In genomic region chr3:100075163-100075562, GRCh38 we compare ENCODE assay signal across 1 cellular context.
TF ChIP-seq lines count a peak whose summit lies in the region.

No MANE protein-coding gene starts in this region.

TF ChIP-seq in IMR-90, 13 proteins besides CTCF, POLR2A, EP300 and RAD21:
- no peak for TF ChIP-seq USF2 (IDR thresholded peaks at IDR 0.05; ENCODE audit: low read depth, low read length)
- no peak for TF ChIP-seq RCOR1 (IDR thresholded peaks at IDR 0.05; ENCODE audit: insufficient replicate concordance, low read length)
- no peak for TF ChIP-seq RFX5 (IDR thresholded peaks at IDR 0.05; ENCODE audit: low read depth, low read length)
- no peak for TF ChIP-seq SMC3 (IDR thresholded peaks at IDR 0.05; ENCODE audit: low read depth, low read length)
- no peak for TF ChIP-seq MAFK (IDR thresholded peaks at IDR 0.05; ENCODE audit: low read depth, low read length)
- TF ChIP-seq MXI1 (IDR thresholded peaks at IDR 0.05; ENCODE audit: borderline replicate concordance, low read depth, low read length), result no peak
- no peak for TF ChIP-seq BHLHE40 (IDR thresholded peaks at IDR 0.05; ENCODE audit: low read depth, low read length)
- no peak for TF ChIP-seq MAZ (IDR thresholded peaks at IDR 0.05; ENCODE audit: borderline replicate concordance, low read depth, low read length)
- TF ChIP-seq CHD1 (IDR thresholded peaks at IDR 0.05; ENCODE audit: low read depth, low read length), result no peak
- no peak for TF ChIP-seq FOS (IDR thresholded peaks at IDR 0.05; ENCODE audit: low read depth, low read length)
- TF ChIP-seq, protein P1, sequence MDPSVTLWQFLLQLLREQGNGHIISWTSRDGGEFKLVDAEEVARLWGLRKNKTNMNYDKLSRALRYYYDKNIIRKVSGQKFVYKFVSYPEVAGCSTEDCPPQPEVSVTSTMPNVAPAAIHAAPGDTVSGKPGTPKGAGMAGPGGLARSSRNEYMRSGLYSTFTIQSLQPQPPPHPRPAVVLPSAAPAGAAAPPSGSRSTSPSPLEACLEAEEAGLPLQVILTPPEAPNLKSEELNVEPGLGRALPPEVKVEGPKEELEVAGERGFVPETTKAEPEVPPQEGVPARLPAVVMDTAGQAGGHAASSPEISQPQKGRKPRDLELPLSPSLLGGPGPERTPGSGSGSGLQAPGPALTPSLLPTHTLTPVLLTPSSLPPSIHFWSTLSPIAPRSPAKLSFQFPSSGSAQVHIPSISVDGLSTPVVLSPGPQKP (IDR thresholded peaks at IDR 0.05; ENCODE audit: borderline replicate concordance, low read depth, low read length), result no peak
- TF ChIP-seq CEBPB (IDR thresholded peaks at IDR 0.05; ENCODE audit: low read depth, low read length), result no peak
- no peak for TF ChIP-seq NFE2L2 (IDR thresholded peaks at IDR 0.05; ENCODE audit: low read depth, low read length)
